Comparison of ENCODE assay signal across 12 cellular contexts in genomic region chr1:59005491-59006308, GRCh38.
DNase-seq lines count a peak whose midpoint lies in the region; ATAC-seq and TF ChIP-seq lines count a peak whose summit lies in the region.
"Had no signal": no experiment of that assay in that cellular context is flagged by ENCODE, and none has a peak within 500 bp of the region (broad histone marks: within the 10 kb centered on the region; RNA-seq: fewer than 3 reads in every experiment).

No MANE protein-coding gene starts in this region.

- no peak overlapping the region for H3K4me3 ChIP-seq in OCI-LY3 (ENCODE audit: low read length)
- H3K4me3 ChIP-seq: A549, left lung, right lobe of liver had no signal

- no peak for DNase-seq in activated CD4-positive, alpha-beta T cell treated with anti-CD3 and anti-CD28 coated beads for 36 hours
- no peak for DNase-seq in activated CD4-positive, alpha-beta T cell treated with anti-CD3 and anti-CD28 coated beads, Interleukin-2, amount 50 U/mL, for 1 hour
- no peak for DNase-seq in Calu3
- DNase-seq: amygdala, left lung, right lobe of liver had no signal

- POLR2A ChIA-PET in activated CD4-positive, alpha-beta T cell treated with anti-CD3 and anti-CD28 coated beads for 36 hours (lab: Charles Lee), result no interaction called here

- no peak overlapping the region for H2AFZ ChIP-seq in OCI-LY3 (ENCODE audit: low read depth, low read length)

- TF ChIP-seq CTCF in OCI-LY3 (IDR thresholded peaks at IDR 0.05; ENCODE audit: low read depth, low read length) (no peak), nephron (IDR thresholded peaks at IDR 0.05; ENCODE audit: unreplicated experiment in 3 of 3) (no peak), Calu3 (IDR thresholded peaks at IDR 0.05; ENCODE audit: unreplicated experiment) (no peak)

- no TSS peak for BruUV-seq in Calu3 (replicated peaks; lab: Mats Ljungman, UMichigan)

- peak overlapping the region; percentile 24 for H3K27ac Mint-ChIP-seq in activated CD4-positive, alpha-beta T cell treated with anti-CD3 and anti-CD28 coated beads for 36 hours
- H3K27ac Mint-ChIP-seq in nephron, result peak overlapping the region; percentile 42 to 65 (median 51)
- H3K27ac Mint-ChIP-seq in Calu3 (ENCODE audit: unreplicated experiment), result no peak overlapping the region

- no peaks in the 10 kb centered on the region for H3K36me3 Mint-ChIP-seq in activated CD4-positive, alpha-beta T cell treated with anti-CD3 and anti-CD28 coated beads for 36 hours (ENCODE audit: low read depth)
- H3K36me3 Mint-ChIP-seq in nephron (ENCODE audit: low read depth) (no peaks in the 10 kb centered on the region), Calu3 (ENCODE audit: insufficient read depth, unreplicated experiment) (no peaks in the 10 kb centered on the region)

- no peaks in the 10 kb centered on the region for H3K9me3 ChIP-seq in OCI-LY3 (ENCODE audit: insufficient read depth, low read length)
- H3K9me3 ChIP-seq: A549, left lung, right lobe of liver had no signal

- H3K4me3 Mint-ChIP-seq in activated CD4-positive, alpha-beta T cell treated with anti-CD3 and anti-CD28 coated beads for 36 hours, result no peak overlapping the region
- H3K4me3 Mint-ChIP-seq in nephron (no peak overlapping the region), Calu3 (ENCODE audit: low read depth, unreplicated experiment) (no peak overlapping the region)

- H3K4me1 ChIP-seq in OCI-LY3 (ENCODE audit: low read length), result peaks cover 61% of the 10 kb centered on the region
- H3K4me1 ChIP-seq: A549 had no signal

- intact Hi-C loops in activated CD4-positive, alpha-beta T cell treated with anti-CD3 and anti-CD28 coated beads for 36 hours (cut with DNase I, micrococcal nuclease), result loop anchor here in 1 of 2 experiments (5.0 kb wide), 1 partner anchor 103 kb away; no protein-coding TSS in a partner anchor
- intact Hi-C loops in Calu3 (cut with micrococcal nuclease; ENCODE audit: unreplicated experiment), result no loop called here

- CTCF ChIA-PET in activated CD4-positive, alpha-beta T cell treated with anti-CD3 and anti-CD28 coated beads for 36 hours (lab: Charles Lee), result no interaction called here
- CTCF ChIA-PET in Calu3 (lab: Charles Lee), result no interaction called here

- H3K4me1 Mint-ChIP-seq in activated CD4-positive, alpha-beta T cell treated with anti-CD3 and anti-CD28 coated beads for 36 hours, result peaks cover 39% of the 10 kb centered on the region
- H3K4me1 Mint-ChIP-seq in nephron (peaks cover 24% of the 10 kb centered on the region), Calu3 (ENCODE audit: low read depth, unreplicated experiment) (no peaks in the 10 kb centered on the region)

- H3K9ac ChIP-seq in OCI-LY3 (ENCODE audit: low read length), result peak overlapping the region; percentile 34; the same call in 1 of the 2 replicates

- H3K9me3 Mint-ChIP-seq in activated CD4-positive, alpha-beta T cell treated with anti-CD3 and anti-CD28 coated beads for 36 hours (ENCODE audit: low read depth), result no peaks in the 10 kb centered on the region
- peaks cover 2% of the 10 kb centered on the region for H3K9me3 Mint-ChIP-seq in nephron
- no peaks in the 10 kb centered on the region for H3K9me3 Mint-ChIP-seq in Calu3 (ENCODE audit: low read depth, unreplicated experiment)

- H3K27me3 ChIP-seq in OCI-LY3 (ENCODE audit: low read depth, low read length), result no peaks in the 10 kb centered on the region
- H3K27me3 ChIP-seq: left lung, right lobe of liver had no signal

- no peaks in the 10 kb centered on the region for H3K79me2 ChIP-seq in OCI-LY3 (ENCODE audit: low read length)

- no peaks in the 10 kb centered on the region for H4K20me1 ChIP-seq in OCI-LY3 (ENCODE audit: insufficient read depth, low read length)

- peak; percentile 43 for ATAC-seq in activated CD4-positive, alpha-beta T cell treated with anti-CD3 and anti-CD28 coated beads for 36 hours
- ATAC-seq in GM21786 (IDR thresholded peaks at IDR 0.05; ENCODE audit: unreplicated experiment) (peak; percentile 61), HG03097 (IDR thresholded peaks at IDR 0.05; ENCODE audit: low FRiP score, unreplicated experiment) (no peak), HG03469 (IDR thresholded peaks at IDR 0.05; ENCODE audit: unreplicated experiment) (no peak)
- ATAC-seq: A549, left lung had no signal

- no peaks in the 10 kb centered on the region for H3K27me3 Mint-ChIP-seq in activated CD4-positive, alpha-beta T cell treated with anti-CD3 and anti-CD28 coated beads for 36 hours
- H3K27me3 Mint-ChIP-seq in nephron (ENCODE audit: low read depth), result no peaks in the 10 kb centered on the region
- no peaks in the 10 kb centered on the region for H3K27me3 Mint-ChIP-seq in Calu3 (ENCODE audit: unreplicated experiment)

- H3K36me3 ChIP-seq in OCI-LY3 (replicated peaks; ENCODE audit: low read depth, low read length), result no peaks in the 10 kb centered on the region
- H3K36me3 ChIP-seq: left lung, right lobe of liver had no signal

- peak overlapping the region; percentile 56 for H3K4me2 ChIP-seq in OCI-LY3 (ENCODE audit: low read length)
- H3K4me2 ChIP-seq: A549 had no signal

- H3K27ac ChIP-seq in OCI-LY3 (ENCODE audit: low read length), result peak overlapping the region; percentile 64
- H3K27ac ChIP-seq: A549, left lung, right lobe of liver had no signal

Comparison
In these comparisons a context has a peak if more than half of its experiments do, and no peak if none do; other contexts are left out.
1. ATAC-seq: peak in activated CD4-positive, alpha-beta T cell treated with anti-CD3 and anti-CD28 coated beads for 36 hours (single experiment) and GM21786 (single experiment); none in HG03097 (single experiment) and HG03469 (single experiment).